In the genomic region with DNA sequence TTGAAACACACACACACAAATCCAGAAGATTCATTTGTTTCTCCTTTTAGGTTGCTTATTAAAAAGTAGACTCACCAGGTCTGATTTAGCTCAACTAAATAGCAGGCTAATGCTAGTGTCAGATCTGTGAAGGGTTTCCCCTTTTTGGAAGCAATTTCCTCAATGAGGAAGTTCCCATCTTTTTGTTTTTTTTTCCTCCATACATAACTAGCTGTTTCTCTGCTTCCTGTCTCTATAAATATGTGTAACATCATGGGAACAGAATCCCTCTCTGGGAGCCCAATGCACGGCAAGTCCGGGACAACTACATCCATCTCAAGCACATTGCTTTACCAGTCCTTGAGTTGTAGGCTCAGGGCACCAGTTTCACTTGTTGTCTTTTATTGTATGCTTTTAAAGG, we compare ENCODE assay signal across 28 cellular contexts.
DNase-seq lines count a peak whose midpoint lies in the region; ATAC-seq and TF ChIP-seq lines count a peak whose summit lies in the region.
"Had no signal": no experiment of that assay in that cellular context is flagged by ENCODE, and none has a peak within 500 bp of the region (broad histone marks: within the 10 kb centered on the region; RNA-seq: fewer than 3 reads in every experiment).

No MANE protein-coding gene starts in this region.

- no peak overlapping the region for H3K4me3 Mint-ChIP-seq in GM23338
- no peak overlapping the region for H3K4me3 Mint-ChIP-seq in activated T-helper 17 cell treated with anti-CD3 and anti-CD28 coated beads, Interleukin-2, amount 50 U/mL, for 72 hours
- H3K4me3 Mint-ChIP-seq: activated T-helper 1 cell treated with anti-CD3 and anti-CD28 coated beads, Interleukin-12 subunit alpha, Interleukin-12 subunit beta, Interleukin-2, Interleukin-4 antibody, amounts not matched to agents 30 ng/mL and 10 ng/mL and 1 ng/mL, durations not matched to agents 14 hours and 24 hours and 36 hours; naive thymus-derived CD8-positive, alpha-beta T cell; stimulated activated effector memory CD8-positive, alpha-beta T cell treated with anti-CD3 and anti-CD28 coated beads, Interleukin-12 subunit alpha, Interleukin-12 subunit beta, amount 100 ng/mL, for 72 hours had no signal

- DNase-seq in GM23338 (ENCODE audit: low spot score): no peak
- peak; percentile 76 for DNase-seq in MV-4-11 (lab: John Stamatoyannopoulos, UW)
- DNase-seq in SKM-1 treated with dmso at 0.1 percent for 144 hours (lab: John Stamatoyannopoulos, UW; ENCODE audit: unreplicated experiment): peak; percentile 62
- peak; percentile 32 for DNase-seq in foreskin melanocyte
- no peak for DNase-seq in left lobe of liver (ENCODE audit: low spot score)
- no peak for DNase-seq in Peyer's patch
- no peak for DNase-seq in right lobe of liver
- DNase-seq: activated CD4-positive, alpha-beta T cell treated with anti-CD3 and anti-CD28 coated beads, Interleukin-2, amount 50 U/mL, for 48 hours; activated naive CD4-positive, alpha-beta T cell treated with anti-CD3 and anti-CD28 coated beads, Interleukin-2, amount 50 U/mL, for 16 hours; amniotic stem cell; brain microvascular endothelial cell; GDM1; glutamatergic neuron; KG1; naive thymus-derived CD8-positive, alpha-beta T cell; NCI-H1092 treated with DMSO at 0.1 percent for 48 hours; NCI-H187 treated with DMSO at 0.1 percent for 48 hours; NCI-H526 treated with DMSO at 0.1 percent for 48 hours; stimulated activated CD4-positive, alpha-beta T cell treated with anti-CD3 and anti-CD28 coated beads, Interleukin-2, amount 100 ng/mL, for 48 hours had no signal

- H3F3A ChIP-seq in GM23338 (replicated peaks; ENCODE audit: low read depth): no peaks in the 10 kb centered on the region

- H3K36me3 ChIP-seq in GM23338 (ENCODE audit: insufficient read depth) (no peaks in the 10 kb centered on the region), Peyer's patch (no peaks in the 10 kb centered on the region), right lobe of liver (no peaks in the 10 kb centered on the region)
- H3K36me3 ChIP-seq: BLaER1, brain microvascular endothelial cell, HAP-1, right atrium auricular region had no signal

- H3K36me3 Mint-ChIP-seq in GM23338 (ENCODE audit: low read depth): no peaks in the 10 kb centered on the region
- H3K36me3 Mint-ChIP-seq in activated T-helper 17 cell treated with anti-CD3 and anti-CD28 coated beads, Interleukin-2, amount 50 U/mL, for 72 hours (ENCODE audit: low read depth): no peaks in the 10 kb centered on the region
- H3K36me3 Mint-ChIP-seq: naive thymus-derived CD8-positive, alpha-beta T cell; stimulated activated effector memory CD8-positive, alpha-beta T cell treated with anti-CD3 and anti-CD28 coated beads, Interleukin-12 subunit alpha, Interleukin-12 subunit beta, amount 100 ng/mL, for 72 hours had no signal

- H3K4me3 ChIP-seq in GM23338 (no peak overlapping the region), Peyer's patch (no peak overlapping the region), right lobe of liver (no peak overlapping the region)
- H3K4me3 ChIP-seq: BLaER1, HAP-1, right atrium auricular region had no signal

- no peak overlapping the region for H3K4me2 ChIP-seq in GM23338
- H3K4me2 ChIP-seq: BLaER1 had no signal

- H3K9me3 ChIP-seq in Peyer's patch: no peaks in the 10 kb centered on the region
- H3K9me3 ChIP-seq in right lobe of liver: no peaks in the 10 kb centered on the region
- H3K9me3 ChIP-seq: BLaER1, HAP-1, right atrium auricular region had no signal

- H4K20me1 ChIP-seq in GM23338 (replicated peaks; ENCODE audit: insufficient read depth): no peaks in the 10 kb centered on the region
- H4K20me1 ChIP-seq: BLaER1 had no signal

- H3K27me3 Mint-ChIP-seq in GM23338 (ENCODE audit: insufficient read depth, low read depth, poor library complexity): no peaks in the 10 kb centered on the region
- H3K27me3 Mint-ChIP-seq in activated T-helper 17 cell treated with anti-CD3 and anti-CD28 coated beads, Interleukin-2, amount 50 U/mL, for 72 hours: no peaks in the 10 kb centered on the region
- H3K27me3 Mint-ChIP-seq: naive thymus-derived CD8-positive, alpha-beta T cell had no signal

- H3K9me2 ChIP-seq in GM23338 (ENCODE audit: insufficient read depth): no peaks in the 10 kb centered on the region; the same call in 1 of the 2 replicates

- H3K4me1 Mint-ChIP-seq in GM23338: no peaks in the 10 kb centered on the region
- no peaks in the 10 kb centered on the region for H3K4me1 Mint-ChIP-seq in activated T-helper 17 cell treated with anti-CD3 and anti-CD28 coated beads, Interleukin-2, amount 50 U/mL, for 72 hours
- H3K4me1 Mint-ChIP-seq: naive thymus-derived CD8-positive, alpha-beta T cell; stimulated activated effector memory CD8-positive, alpha-beta T cell treated with anti-CD3 and anti-CD28 coated beads, Interleukin-12 subunit alpha, Interleukin-12 subunit beta, amount 100 ng/mL, for 72 hours had no signal

- H3K27ac Mint-ChIP-seq in GM23338: no peak overlapping the region
- H3K27ac Mint-ChIP-seq in activated T-helper 17 cell treated with anti-CD3 and anti-CD28 coated beads, Interleukin-2, amount 50 U/mL, for 72 hours: no peak overlapping the region
- H3K27ac Mint-ChIP-seq: activated T-helper 1 cell treated with anti-CD3 and anti-CD28 coated beads, Interleukin-12 subunit alpha, Interleukin-12 subunit beta, Interleukin-2, Interleukin-4 antibody, amounts not matched to agents 30 ng/mL and 10 ng/mL and 1 ng/mL, durations not matched to agents 14 hours and 24 hours and 36 hours; naive thymus-derived CD8-positive, alpha-beta T cell; stimulated activated effector memory CD8-positive, alpha-beta T cell treated with anti-CD3 and anti-CD28 coated beads, Interleukin-12 subunit alpha, Interleukin-12 subunit beta, amount 100 ng/mL, for 72 hours had no signal

- WGBS in right lobe of liver (ENCODE audit: insufficient coverage, low coverage, low lambda C conversion rate, missing lambda C conversion rate): 45% methylated on average over 2 of the region's 2 CpGs

- no peaks in the 10 kb centered on the region for H3K9me3 Mint-ChIP-seq in GM23338
- peaks cover 8% of the 10 kb centered on the region for H3K9me3 Mint-ChIP-seq in activated T-helper 17 cell treated with anti-CD3 and anti-CD28 coated beads, Interleukin-2, amount 50 U/mL, for 72 hours

- no peak overlapping the region for H3K27ac ChIP-seq in GM23338 (ENCODE audit: low read depth)
- H3K27ac ChIP-seq in Peyer's patch: no peak overlapping the region
- no peak overlapping the region for H3K27ac ChIP-seq in right lobe of liver
- H3K27ac ChIP-seq: BLaER1, brain microvascular endothelial cell, epithelial cell of prostate, right atrium auricular region had no signal

- ATAC-seq in GM23338 (no peak), left lobe of liver (no peak), right lobe of liver (no peak)
- no peak for ATAC-seq in activated T-helper 17 cell treated with anti-CD3 and anti-CD28 coated beads, Interleukin-2, amount 50 U/mL, for 72 hours (replicated peaks)
- ATAC-seq: activated CD4-positive, CD25-positive, alpha-beta regulatory T cell treated with anti-CD3 and anti-CD28 coated beads, Interleukin-2, amount 50 U/mL, for 24 hours; naive thymus-derived CD8-positive, alpha-beta T cell; Right ventricle myocardium inferior; stimulated activated effector memory CD8-positive, alpha-beta T cell treated with anti-CD3 and anti-CD28 coated beads, Interleukin-12 subunit alpha, Interleukin-12 subunit beta, amount 100 ng/mL, for 72 hours had no signal

- H3K4me1 ChIP-seq in GM23338 (ENCODE audit: insufficient read depth) (no peaks in the 10 kb centered on the region), Peyer's patch (no peaks in the 10 kb centered on the region), right lobe of liver (no peaks in the 10 kb centered on the region)
- H3K4me1 ChIP-seq: BLaER1, HAP-1, right atrium auricular region had no signal

- no peaks in the 10 kb centered on the region for H3K79me2 ChIP-seq in GM23338 (replicated peaks; ENCODE audit: insufficient read depth)

- intact Hi-C loops in right lobe of liver (cut with DNase I): no loop called here

- peak overlapping the region; percentile 72; the same call in 1 of the 2 replicates for H2AFZ ChIP-seq in GM23338

- TF ChIP-seq POLR2A in Peyer's patch (IDR thresholded peaks at IDR 0.05) (no peak), right lobe of liver (IDR thresholded peaks at IDR 0.05) (no peak)

- TF ChIP-seq CTCF in GM23338 (conservative IDR thresholded peaks at IDR 0.05; ENCODE audit: low read depth in 2 of 2) (no peak), Peyer's patch (IDR thresholded peaks at IDR 0.05) (no peak), right lobe of liver (IDR thresholded peaks at IDR 0.05) (no peak)

- no peaks in the 10 kb centered on the region for H3K27me3 ChIP-seq in GM23338 (ENCODE audit: insufficient read depth)
- no peaks in the 10 kb centered on the region for H3K27me3 ChIP-seq in Peyer's patch
- no peaks in the 10 kb centered on the region for H3K27me3 ChIP-seq in right lobe of liver
- H3K27me3 ChIP-seq: BLaER1, brain microvascular endothelial cell, right atrium auricular region had no signal

TF ChIP-seq in GM23338, 12 proteins besides CTCF, POLR2A, EP300 and RAD21 (continues in another document):
- TF ChIP-seq POLR2AphosphoS5 (IDR thresholded peaks at IDR 0.05; ENCODE audit: low read depth) (no peak), JUNB (IDR thresholded peaks at IDR 0.05; ENCODE audit: unreplicated experiment) (no peak), ZNF114 (CRISPR knock-in tag; IDR thresholded peaks at IDR 0.05) (no peak)
- TF ChIP-seq, protein P1, sequence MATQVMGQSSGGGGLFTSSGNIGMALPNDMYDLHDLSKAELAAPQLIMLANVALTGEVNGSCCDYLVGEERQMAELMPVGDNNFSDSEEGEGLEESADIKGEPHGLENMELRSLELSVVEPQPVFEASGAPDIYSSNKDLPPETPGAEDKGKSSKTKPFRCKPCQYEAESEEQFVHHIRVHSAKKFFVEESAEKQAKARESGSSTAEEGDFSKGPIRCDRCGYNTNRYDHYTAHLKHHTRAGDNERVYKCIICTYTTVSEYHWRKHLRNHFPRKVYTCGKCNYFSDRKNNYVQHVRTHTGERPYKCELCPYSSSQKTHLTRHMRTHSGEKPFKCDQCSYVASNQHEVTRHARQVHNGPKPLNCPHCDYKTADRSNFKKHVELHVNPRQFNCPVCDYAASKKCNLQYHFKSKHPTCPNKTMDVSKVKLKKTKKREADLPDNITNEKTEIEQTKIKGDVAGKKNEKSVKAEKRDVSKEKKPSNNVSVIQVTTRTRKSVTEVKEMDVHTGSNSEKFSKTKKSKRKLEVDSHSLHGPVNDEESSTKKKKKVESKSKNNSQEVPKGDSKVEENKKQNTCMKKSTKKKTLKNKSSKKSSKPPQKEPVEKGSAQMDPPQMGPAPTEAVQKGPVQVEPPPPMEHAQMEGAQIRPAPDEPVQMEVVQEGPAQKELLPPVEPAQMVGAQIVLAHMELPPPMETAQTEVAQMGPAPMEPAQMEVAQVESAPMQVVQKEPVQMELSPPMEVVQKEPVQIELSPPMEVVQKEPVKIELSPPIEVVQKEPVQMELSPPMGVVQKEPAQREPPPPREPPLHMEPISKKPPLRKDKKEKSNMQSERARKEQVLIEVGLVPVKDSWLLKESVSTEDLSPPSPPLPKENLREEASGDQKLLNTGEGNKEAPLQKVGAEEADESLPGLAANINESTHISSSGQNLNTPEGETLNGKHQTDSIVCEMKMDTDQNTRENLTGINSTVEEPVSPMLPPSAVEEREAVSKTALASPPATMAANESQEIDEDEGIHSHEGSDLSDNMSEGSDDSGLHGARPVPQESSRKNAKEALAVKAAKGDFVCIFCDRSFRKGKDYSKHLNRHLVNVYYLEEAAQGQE (IDR thresholded peaks at IDR 0.05; ENCODE audit: unreplicated experiment): no peak

Comparison
In these comparisons a context has a peak if more than half of its experiments do, and no peak if none do; other contexts are left out.
1. DNase-seq: peak in MV-4-11 (single experiment), SKM-1 treated with dmso at 0.1 percent for 144 hours (single experiment) and foreskin melanocyte (single experiment); none in GM23338 (single experiment), left lobe of liver (single experiment), Peyer's patch (0 of 3) and right lobe of liver (0 of 3).